ENCODE assay signal across 8 cellular contexts in genomic region chr11:46363031-46363407, GRCh38. TPM values are rescaled to one million over a fixed set of nuclear protein-coding genes. Genes with fewer than 3 reads are reported as not detected.
DNase-seq lines count a peak whose midpoint lies in the region; ATAC-seq lines count a peak whose summit lies in the region.

No MANE protein-coding gene starts in this region.

- intact Hi-C loops in Right ventricle myocardium superior (cut with DNase I), result no loop called here

- H3K4me1 Mint-ChIP-seq in activated T-cell treated with anti-CD3 and anti-CD28 coated beads, Interleukin-2, amount 50 U/mL, for 4 hours (ENCODE audit: low read depth), result peaks cover 63% of the 10 kb centered on the region
- peaks cover 58% of the 10 kb centered on the region for H3K4me1 Mint-ChIP-seq in activated CD8-positive, alpha-beta T cell treated with anti-CD3 and anti-CD28 coated beads, Interleukin-2, amount 10 ng/mL, durations not matched to agents 7 days and 5 days (ENCODE audit: low read depth)

- no peak for DNase-seq in activated T-cell treated with anti-CD3 and anti-CD28 coated beads, Interleukin-2, amount 50 U/mL, for 4 hours
- no peak for DNase-seq in activated T-cell treated with anti-CD3 and anti-CD28 coated beads, Interleukin-2, amount 50 U/mL, for 48 hours
- DNase-seq in activated CD8-positive, alpha-beta T cell treated with anti-CD3 and anti-CD28 coated beads, Interleukin-2, amount 10 ng/mL, durations not matched to agents 7 days and 5 days, result no peak
- DNase-seq in Right ventricle myocardium superior (peak; percentile 84), renal cortical epithelial cell (ENCODE audit: low read depth) (peak; percentile 53)

- peaks cover 2% of the 10 kb centered on the region for H3K36me3 Mint-ChIP-seq in activated T-cell treated with anti-CD3 and anti-CD28 coated beads, Interleukin-2, amount 50 U/mL, for 4 hours (ENCODE audit: insufficient read depth)
- peaks cover 11% of the 10 kb centered on the region for H3K36me3 Mint-ChIP-seq in activated CD8-positive, alpha-beta T cell treated with anti-CD3 and anti-CD28 coated beads, Interleukin-2, amount 10 ng/mL, durations not matched to agents 7 days and 5 days (ENCODE audit: low read depth)

- no peaks in the 10 kb centered on the region for H3K27me3 Mint-ChIP-seq in activated T-cell treated with anti-CD3 and anti-CD28 coated beads, Interleukin-2, amount 50 U/mL, for 4 hours (ENCODE audit: low read depth)
- H3K27me3 Mint-ChIP-seq in activated CD8-positive, alpha-beta T cell treated with anti-CD3 and anti-CD28 coated beads, Interleukin-2, amount 10 ng/mL, durations not matched to agents 7 days and 5 days (ENCODE audit: low read depth), result no peaks in the 10 kb centered on the region

- no peaks in the 10 kb centered on the region for H3K9me3 Mint-ChIP-seq in activated T-cell treated with anti-CD3 and anti-CD28 coated beads, Interleukin-2, amount 50 U/mL, for 4 hours
- H3K9me3 Mint-ChIP-seq in activated CD8-positive, alpha-beta T cell treated with anti-CD3 and anti-CD28 coated beads, Interleukin-2, amount 10 ng/mL, durations not matched to agents 7 days and 5 days (ENCODE audit: insufficient read depth), result no peaks in the 10 kb centered on the region

- CTCF ChIA-PET in activated CD8-positive, alpha-beta T cell treated with anti-CD3 and anti-CD28 coated beads, Interleukin-2, amount 10 ng/mL, durations not matched to agents 7 days and 5 days (lab: Charles Lee), result interaction anchor here (2.0 to 16.5 kb wide), 2 partner anchors 10 to 124 kb away, joined by 6 to 381 read pairs; partner anchors contain the start of gene DGKZ

- peak overlapping the region; percentile 43 for H3K4me3 Mint-ChIP-seq in activated T-cell treated with anti-CD3 and anti-CD28 coated beads, Interleukin-2, amount 50 U/mL, for 4 hours
- H3K4me3 Mint-ChIP-seq in activated CD8-positive, alpha-beta T cell treated with anti-CD3 and anti-CD28 coated beads, Interleukin-2, amount 10 ng/mL, durations not matched to agents 7 days and 5 days, result no peak overlapping the region

- peak overlapping the region; percentile 60 for H3K27ac Mint-ChIP-seq in activated CD8-positive, alpha-beta T cell treated with anti-CD3 and anti-CD28 coated beads, Interleukin-2, amount 10 ng/mL, durations not matched to agents 7 days and 5 days

- no peak for ATAC-seq in activated T-cell treated with anti-CD3 and anti-CD28 coated beads, Interleukin-2, amount 50 U/mL, for 4 hours
- ATAC-seq in activated CD8-positive, alpha-beta T cell treated with anti-CD3 and anti-CD28 coated beads, Interleukin-2, amount 10 ng/mL, durations not matched to agents 7 days and 5 days, result no peak
- peak; percentile 43 for ATAC-seq in Right ventricle myocardium superior (ENCODE audit: poor library complexity)
- ATAC-seq in GM19328 (IDR thresholded peaks at IDR 0.05; ENCODE audit: unreplicated experiment), result no peak
- ATAC-seq in GM21381 (IDR thresholded peaks at IDR 0.05; ENCODE audit: unreplicated experiment), result no peak
- no peak for ATAC-seq in HG02571 (IDR thresholded peaks at IDR 0.05; ENCODE audit: unreplicated experiment)

- POLR2A ChIA-PET in activated CD8-positive, alpha-beta T cell treated with anti-CD3 and anti-CD28 coated beads, Interleukin-2, amount 10 ng/mL, durations not matched to agents 7 days and 5 days (lab: Charles Lee), result interaction anchor here (10.0 kb wide), 1 partner anchor 12 kb away, joined by 77 read pairs; no protein-coding TSS in a partner anchor

RNA-seq across cellular contexts. Expression of gene DGKZ, which starts 15.8 kb away (rescaled TPM):
- 100 to 1,000 TPM; 112 to 122 (median 118) TPM for total RNA-seq in activated T-cell treated with anti-CD3 and anti-CD28 coated beads, Interleukin-2, amount 50 U/mL, for 4 hours
- 100 to 1,000 TPM; 151 to 152 TPM for total RNA-seq in activated CD8-positive, alpha-beta T cell treated with anti-CD3 and anti-CD28 coated beads, Interleukin-2, amount 10 ng/mL, durations not matched to agents 7 days and 5 days
- total RNA-seq in Right ventricle myocardium superior (65.8 TPM), renal cortical epithelial cell (32.1 and 32.5 TPM in 2 replicates)

RNA-seq across cellular contexts. Expression of gene MDK, which starts 18.4 kb away (rescaled TPM):
- 1 to 10 TPM; 2.1 to 3.0 (median 2.9) TPM for total RNA-seq in activated T-cell treated with anti-CD3 and anti-CD28 coated beads, Interleukin-2, amount 50 U/mL, for 4 hours
- total RNA-seq in activated CD8-positive, alpha-beta T cell treated with anti-CD3 and anti-CD28 coated beads, Interleukin-2, amount 10 ng/mL, durations not matched to agents 7 days and 5 days, result 1 to 10 TPM; 6.9 to 7.4 TPM
- total RNA-seq in Right ventricle myocardium superior (4.7 TPM), renal cortical epithelial cell (22.5 and 26.7 TPM in 2 replicates)

RNA-seq across cellular contexts. Expression of gene CHRM4, which starts 28.6 kb away (rescaled TPM):
- total RNA-seq in activated T-cell treated with anti-CD3 and anti-CD28 coated beads, Interleukin-2, amount 50 U/mL, for 4 hours, result under 1 TPM; 0.13 to 0.52 (median 0.25) TPM
- total RNA-seq in activated CD8-positive, alpha-beta T cell treated with anti-CD3 and anti-CD28 coated beads, Interleukin-2, amount 10 ng/mL, durations not matched to agents 7 days and 5 days, result under 1 TPM; 0.37 TPM
- total RNA-seq in Right ventricle myocardium superior (not detected), renal cortical epithelial cell (not detected in 2 replicates)

Comparison
In these comparisons a context has a peak if more than half of its experiments do, and no peak if none do; other contexts are left out.
1. DNase-seq: peak in Right ventricle myocardium superior (single experiment) and renal cortical epithelial cell (single experiment); none in activated T-cell treated with anti-CD3 and anti-CD28 coated beads, Interleukin-2, amount 50 U/mL, for 4 hours (single experiment), activated T-cell treated with anti-CD3 and anti-CD28 coated beads, Interleukin-2, amount 50 U/mL, for 48 hours (0 of 2) and activated CD8-positive, alpha-beta T cell treated with anti-CD3 and anti-CD28 coated beads, Interleukin-2, amount 10 ng/mL, durations not matched to agents 7 days and 5 days (single experiment).